1 cellular context compared by ENCODE assay signal in genomic region chr6:150140236-150140969, GRCh38.
TF ChIP-seq lines count a peak whose summit lies in the region.

No MANE protein-coding gene starts in this region.

TF ChIP-seq in A549, 52 proteins besides CTCF, POLR2A, EP300 and RAD21 (continued from another document):
- TF ChIP-seq, protein P1, sequence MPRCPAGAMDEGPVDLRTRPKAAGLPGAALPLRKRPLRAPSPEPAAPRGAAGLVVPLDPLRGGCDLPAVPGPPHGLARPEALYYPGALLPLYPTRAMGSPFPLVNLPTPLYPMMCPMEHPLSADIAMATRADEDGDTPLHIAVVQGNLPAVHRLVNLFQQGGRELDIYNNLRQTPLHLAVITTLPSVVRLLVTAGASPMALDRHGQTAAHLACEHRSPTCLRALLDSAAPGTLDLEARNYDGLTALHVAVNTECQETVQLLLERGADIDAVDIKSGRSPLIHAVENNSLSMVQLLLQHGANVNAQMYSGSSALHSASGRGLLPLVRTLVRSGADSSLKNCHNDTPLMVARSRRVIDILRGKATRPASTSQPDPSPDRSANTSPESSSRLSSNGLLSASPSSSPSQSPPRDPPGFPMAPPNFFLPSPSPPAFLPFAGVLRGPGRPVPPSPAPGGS (IDR thresholded peaks at IDR 0.05), result no peak
- 0 out of 2 replicates have a peak, but pooled peaks have one; percentile 49 for TF ChIP-seq CBX8 (IDR thresholded peaks at IDR 0.05)
- TF ChIP-seq HDAC2 (IDR thresholded peaks at IDR 0.05), result no peak
- TF ChIP-seq E2F6 (IDR thresholded peaks at IDR 0.05; ENCODE audit: borderline replicate concordance, low read depth), result no peak
- TF ChIP-seq CBX2 (IDR thresholded peaks at IDR 0.05; ENCODE audit: borderline replicate concordance, low read depth), result no peak
- TF ChIP-seq RNF2 (IDR thresholded peaks at IDR 0.05; ENCODE audit: borderline replicate concordance, low read depth), result peak; percentile 74; the same call in 1 of the 2 replicates
TF ChIP-seq in A549: peak in this region for 2.
